ENCODE assay signal across 1 cellular context in the genomic region with DNA sequence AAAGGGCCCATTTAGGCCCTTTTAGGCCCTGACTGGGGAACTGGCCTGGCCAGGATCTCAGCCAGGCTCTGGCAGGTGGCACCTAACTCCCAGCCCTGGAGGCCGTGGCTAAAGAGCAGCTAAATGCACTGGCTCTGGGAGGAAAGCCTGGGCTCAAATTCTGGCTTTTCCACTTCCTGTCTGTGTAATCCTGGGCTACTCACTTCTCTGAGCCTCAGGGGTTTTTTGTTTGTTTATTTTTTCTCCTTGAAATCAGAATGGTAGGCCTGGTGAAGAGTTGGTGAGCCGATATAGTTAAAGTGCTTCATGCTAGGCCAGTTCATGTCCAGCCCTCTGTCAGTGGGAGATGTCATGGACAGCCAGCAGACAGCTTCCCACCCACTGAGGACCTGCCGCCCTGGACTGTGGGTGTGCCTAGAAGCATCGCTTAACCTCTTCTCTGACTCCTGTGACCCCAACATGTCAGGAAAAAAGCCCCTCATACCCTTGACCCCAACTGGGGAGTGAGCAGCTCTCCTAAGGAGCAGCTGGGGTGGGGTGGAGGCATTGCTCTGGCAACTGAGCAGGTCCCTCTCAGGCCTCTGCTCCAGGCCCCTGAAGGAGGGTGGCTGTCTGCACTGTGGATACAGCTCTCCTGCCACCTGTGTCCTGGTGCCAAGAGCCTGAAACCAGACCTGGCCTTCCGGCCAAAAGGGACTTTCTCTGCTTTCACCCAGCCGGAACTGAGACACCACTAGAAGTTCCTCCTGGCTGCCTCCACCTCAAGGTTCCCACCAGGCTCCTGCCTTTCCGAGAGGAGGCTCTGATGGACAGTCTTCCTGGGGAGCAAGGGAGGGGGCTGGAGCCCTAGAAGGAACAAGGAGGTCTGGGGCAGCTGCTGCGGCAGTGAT.
TF ChIP-seq lines count a peak whose summit lies in the region.

No MANE protein-coding gene starts in this region.

TF ChIP-seq in H1, 55 proteins besides CTCF, POLR2A, EP300 and RAD21:
- TF ChIP-seq HDAC6 (IDR thresholded peaks at IDR 0.05; ENCODE audit: low read depth, low read length): no peak
- TF ChIP-seq RXRA (IDR thresholded peaks at IDR 0.05; ENCODE audit: insufficient read depth, low read depth, low read length): no peak
- TF ChIP-seq CREB1 (IDR thresholded peaks at IDR 0.05): no peak
- TF ChIP-seq ASH2L (IDR thresholded peaks at IDR 0.05; ENCODE audit: low read length): no peak
- TF ChIP-seq BRCA1 (IDR thresholded peaks at IDR 0.05; ENCODE audit: low read depth, low read length): no peak
- TF ChIP-seq KDM4A (IDR thresholded peaks at IDR 0.05; ENCODE audit: low read depth, low read length, severe bottlenecking): no peak
- no peak for TF ChIP-seq POLR2AphosphoS5 (IDR thresholded peaks at IDR 0.05; ENCODE audit: low read depth, low read length)
- no peak for TF ChIP-seq CHD1 (IDR thresholded peaks at IDR 0.05; ENCODE audit: low read depth, low read length)
- TF ChIP-seq CHD2 (IDR thresholded peaks at IDR 0.05; ENCODE audit: low read length): no peak
- no peak for TF ChIP-seq SIRT6 (IDR thresholded peaks at IDR 0.05; ENCODE audit: low read length)
- TF ChIP-seq, protein P1, sequence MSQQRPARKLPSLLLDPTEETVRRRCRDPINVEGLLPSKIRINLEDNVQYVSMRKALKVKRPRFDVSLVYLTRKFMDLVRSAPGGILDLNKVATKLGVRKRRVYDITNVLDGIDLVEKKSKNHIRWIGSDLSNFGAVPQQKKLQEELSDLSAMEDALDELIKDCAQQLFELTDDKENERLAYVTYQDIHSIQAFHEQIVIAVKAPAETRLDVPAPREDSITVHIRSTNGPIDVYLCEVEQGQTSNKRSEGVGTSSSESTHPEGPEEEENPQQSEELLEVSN (IDR thresholded peaks at IDR 0.05): no peak
